11 cellular contexts compared by ENCODE assay signal in genomic region chr4:110164251-110164650, GRCh38. TPM values are rescaled to one million over a fixed set of nuclear protein-coding genes. Genes with fewer than 3 reads are reported as not detected.
A peak's percentile ranks its signal among the peaks of the same experiment; 100 is the strongest.
DNase-seq lines count a peak whose midpoint lies in the region; ATAC-seq and TF ChIP-seq lines count a peak whose summit lies in the region.
"Had no signal": no experiment of that assay in that cellular context is flagged by ENCODE, and none has a peak within 500 bp of the region (broad histone marks: within the 10 kb centered on the region; RNA-seq: fewer than 3 reads in every experiment).

No MANE protein-coding gene starts in this region.

- TF ChIP-seq CTCF in SK-N-SH (IDR thresholded peaks at IDR 0.05) = no peak

- TF ChIP-seq EP300 in SK-N-SH (IDR thresholded peaks at IDR 0.05; ENCODE audit: borderline replicate concordance in 1 of 2, low read depth in 1 of 2, low read length in 1 of 2) = no peak

- H4K20me1 ChIP-seq in SK-N-SH (ENCODE audit: insufficient read depth) = no peaks in the 10 kb centered on the region

- H3K27me3 ChIP-seq in SK-N-SH (ENCODE audit: insufficient read depth) (no peaks in the 10 kb centered on the region), esophagus (ENCODE audit: control insufficient read depth in 1 of 2, insufficient read depth in 2 of 2, low read length in 2 of 2) (no peaks in the 10 kb centered on the region), skeletal muscle satellite cell (ENCODE audit: control insufficient read depth, insufficient read depth, low read length) (no peaks in the 10 kb centered on the region)
- H3K27me3 ChIP-seq: neutrophil had no signal

- peak overlapping the region in 1 of 2 experiments; percentile 70; a peak in 2 of 4 replicates for H3K27ac ChIP-seq in SK-N-SH (ENCODE audit: low read depth in 2 of 2, low read length in 1 of 2)
- peak overlapping the region; percentile 4 to 57 for H3K27ac ChIP-seq in esophagus (ENCODE audit: low read depth in 2 of 2, low read length in 1 of 2)
- H3K27ac ChIP-seq: neutrophil had no signal

- no peaks in the 10 kb centered on the region for H3K9me3 ChIP-seq in SK-N-SH
- H3K9me3 ChIP-seq in esophagus (ENCODE audit: control insufficient read depth in 2 of 2, insufficient read depth in 1 of 2, low read depth in 1 of 2, low read length in 1 of 2) = no peaks in the 10 kb centered on the region
- no peaks in the 10 kb centered on the region for H3K9me3 ChIP-seq in skeletal muscle satellite cell (replicated peaks; ENCODE audit: low read length)
- H3K9me3 ChIP-seq: neutrophil had no signal

- peaks cover 28% of the 10 kb centered on the region for H3F3A ChIP-seq in SK-N-SH (replicated peaks; ENCODE audit: insufficient read depth)

- CTCF ChIA-PET in SK-N-SH (lab: Yijun Ruan, JAX) = interaction anchor here (1.1 to 1.6 kb wide), 2 partner anchors 33 to 58 kb away, joined by 3 read pairs; no protein-coding TSS in a partner anchor

- peaks cover 39% of the 10 kb centered on the region for H3K4me1 Mint-ChIP-seq in activated T-cell treated with anti-CD3 and anti-CD28 coated beads, Interleukin-2, amount 50 U/mL, for 24 hours (ENCODE audit: low read depth)
- H3K4me1 Mint-ChIP-seq in activated T-cell treated with anti-CD3 and anti-CD28 coated beads, Interleukin-2, amount 50 U/mL, for 4 hours (ENCODE audit: low read depth) = peaks cover 34% of the 10 kb centered on the region

- peak overlapping the region; percentile 48 for H3K4me2 ChIP-seq in SK-N-SH
- H3K4me2 ChIP-seq in skeletal muscle satellite cell (ENCODE audit: low read length) = peak overlapping the region; percentile 64

- peaks cover 35% of the 10 kb centered on the region for H3K36me3 Mint-ChIP-seq in activated T-cell treated with anti-CD3 and anti-CD28 coated beads, Interleukin-2, amount 50 U/mL, for 24 hours (ENCODE audit: low read depth)
- no peaks in the 10 kb centered on the region for H3K36me3 Mint-ChIP-seq in activated T-cell treated with anti-CD3 and anti-CD28 coated beads, Interleukin-2, amount 50 U/mL, for 4 hours (ENCODE audit: insufficient read depth)

- WGBS in SK-N-SH (ENCODE audit: low lambda C conversion rate) = 52% methylated on average over 5 of the region's 5 CpGs
- WGBS in esophagus, 2 donors = 81 to 85% methylated on average over 5 of the region's 5 CpGs

- no peaks in the 10 kb centered on the region for H3K27me3 Mint-ChIP-seq in activated T-cell treated with anti-CD3 and anti-CD28 coated beads, Interleukin-2, amount 50 U/mL, for 24 hours
- no peaks in the 10 kb centered on the region for H3K27me3 Mint-ChIP-seq in activated T-cell treated with anti-CD3 and anti-CD28 coated beads, Interleukin-2, amount 50 U/mL, for 4 hours (ENCODE audit: low read depth)

- peak overlapping the region; percentile 98 for H3K27ac Mint-ChIP-seq in activated T-cell treated with anti-CD3 and anti-CD28 coated beads, Interleukin-2, amount 50 U/mL, for 24 hours

- H3K9me2 ChIP-seq in SK-N-SH = no peaks in the 10 kb centered on the region

- H3K4me3 ChIP-seq in SK-N-SH (ENCODE audit: low read depth in 2 of 2, low read length in 1 of 2) = no peak overlapping the region
- no peak overlapping the region for H3K4me3 ChIP-seq in esophagus (ENCODE audit: low read depth in 1 of 2, low read length in 2 of 2)
- H3K4me3 ChIP-seq in skeletal muscle satellite cell (ENCODE audit: low read length) = peak overlapping the region; percentile 39

- no peak overlapping the region for H2AFZ ChIP-seq in SK-N-SH (ENCODE audit: low read depth)

- intact Hi-C loops in left colon (cut with DNase I, micrococcal nuclease) = no loop called here

- H3K9ac ChIP-seq in SK-N-SH (peak overlapping the region; percentile 36; the same call in 1 of the 2 replicates), skeletal muscle satellite cell (ENCODE audit: low read depth, low read length) (peak overlapping the region; percentile 53)

- ATAC-seq in activated T-cell treated with anti-CD3 and anti-CD28 coated beads, Interleukin-2, amount 50 U/mL, for 4 hours = no peak
- ATAC-seq in GM19463 (IDR thresholded peaks at IDR 0.05; ENCODE audit: unreplicated experiment) (no peak), left colon (no peak), HG03460 (IDR thresholded peaks at IDR 0.05; ENCODE audit: unreplicated experiment) (no peak)

- no peak overlapping the region for H3K4me3 Mint-ChIP-seq in activated T-cell treated with anti-CD3 and anti-CD28 coated beads, Interleukin-2, amount 50 U/mL, for 24 hours
- H3K4me3 Mint-ChIP-seq in activated T-cell treated with anti-CD3 and anti-CD28 coated beads, Interleukin-2, amount 50 U/mL, for 4 hours = no peak overlapping the region

- no peaks in the 10 kb centered on the region for H3K36me3 ChIP-seq in SK-N-SH (replicated peaks in 1 of 2; ENCODE audit: control insufficient read depth in 1 of 2, insufficient read depth in 2 of 2, low read length in 1 of 2)
- no peaks in the 10 kb centered on the region for H3K36me3 ChIP-seq in esophagus (ENCODE audit: control insufficient read depth in 2 of 2, insufficient read depth in 2 of 2, low read length in 1 of 2)
- no peaks in the 10 kb centered on the region for H3K36me3 ChIP-seq in skeletal muscle satellite cell (ENCODE audit: insufficient read depth, low read length)
- H3K36me3 ChIP-seq: neutrophil had no signal

- no peak for DNase-seq in activated T-cell treated with anti-CD3 and anti-CD28 coated beads, Interleukin-2, amount 50 U/mL, for 24 hours
- DNase-seq in activated T-cell treated with anti-CD3 and anti-CD28 coated beads, Interleukin-2, amount 50 U/mL, for 4 hours = no peak
- DNase-seq in SK-N-SH (no peak), left colon (no peak)
- DNase-seq: NCI-H2227 treated with DMSO at 0.1 percent for 48 hours; stimulated activated CD4-positive, alpha-beta T cell treated with anti-CD3 and anti-CD28 coated beads, Interleukin-2, amount 100 ng/mL, for 48 hours had no signal

- H3K9me3 Mint-ChIP-seq in activated T-cell treated with anti-CD3 and anti-CD28 coated beads, Interleukin-2, amount 50 U/mL, for 24 hours = peaks cover 3% of the 10 kb centered on the region
- H3K9me3 Mint-ChIP-seq in activated T-cell treated with anti-CD3 and anti-CD28 coated beads, Interleukin-2, amount 50 U/mL, for 4 hours = peaks cover 3% of the 10 kb centered on the region

- no peaks in the 10 kb centered on the region for H3K79me2 ChIP-seq in SK-N-SH (ENCODE audit: insufficient read depth)

- no peak for TF ChIP-seq RAD21 in SK-N-SH (IDR thresholded peaks at IDR 0.05; ENCODE audit: low read length)

- peaks cover 9 to 36% of the 10 kb centered on the region in 2 experiments; a peak in 2 of 4 replicates for H3K4me1 ChIP-seq in SK-N-SH (ENCODE audit: control insufficient read depth in 1 of 2, insufficient read depth in 2 of 2, low read depth in 1 of 2, low read length in 1 of 2)
- no peaks in the 10 kb centered on the region for H3K4me1 ChIP-seq in esophagus (ENCODE audit: control insufficient read depth in 2 of 2, insufficient read depth in 2 of 2, low read length in 1 of 2)
- peaks cover 31% of the 10 kb centered on the region for H3K4me1 ChIP-seq in skeletal muscle satellite cell (ENCODE audit: control insufficient read depth, insufficient read depth, low read length)

- POLR2A ChIA-PET in SK-N-SH (lab: Yijun Ruan, JAX) = no interaction called here

TF ChIP-seq in SK-N-SH, 30 proteins besides CTCF, POLR2A, EP300 and RAD21 (continues in another document):
- TF ChIP-seq PBX3 (IDR thresholded peaks at IDR 0.05) (no peak), RFX5 (IDR thresholded peaks at IDR 0.05; ENCODE audit: low read length) (no peak), CHD2 (IDR thresholded peaks at IDR 0.05; ENCODE audit: low read length, partially characterized antibody) (no peak), NRF1 (IDR thresholded peaks at IDR 0.05; ENCODE audit: low read depth, low read length) (no peak), IRF3 (IDR thresholded peaks at IDR 0.05; ENCODE audit: low read depth, low read length) (no peak), USF2 (IDR thresholded peaks at IDR 0.05; ENCODE audit: borderline replicate concordance, low read depth, low read length) (no peak), NFIC (IDR thresholded peaks at IDR 0.05; ENCODE audit: borderline replicate concordance) (no peak), POLR2AphosphoS5 (IDR thresholded peaks at IDR 0.05; ENCODE audit: low read depth, low read length) (no peak), TEAD4 (IDR thresholded peaks at IDR 0.05; ENCODE audit: borderline replicate concordance, insufficient read depth) (no peak), TCF12 (IDR thresholded peaks at IDR 0.05) (no peak)

RNA-seq across cellular contexts. Expression of gene ELOVL6, which starts 34.2 kb away (rescaled TPM):
- total RNA-seq in activated T-cell treated with anti-CD3 and anti-CD28 coated beads, Interleukin-2, amount 50 U/mL, for 4 hours = 10 to 100 TPM in 2 of 3 donors, 1 to 10 TPM in 1; 9.3 to 11.2 (median 10.1) TPM
- polyA plus RNA-seq in SK-N-SH (2012; rRNA removed) (9.0 and 13.4 TPM in 2 replicates), esophagus (10 to 100 TPM; 17.3 to 17.7 TPM)
- polyA plus RNA-seq in SK-N-SH (2012; cell fraction: cytosol; rRNA removed) = 13.1 and 13.8 TPM in 2 replicates
- polyA plus RNA-seq in SK-N-SH (2012; cell fraction: nucleus; rRNA removed) = 5.1 and 8.9 TPM in 2 replicates
- total RNA-seq in skeletal muscle satellite cell (2012; rRNA removed) = 14.0 and 18.3 TPM in 2 replicates
- total RNA-seq in left colon = 10 to 100 TPM; 35.4 to 96.0 TPM
